8 cellular contexts compared by ENCODE assay signal in genomic region chr17:68383443-68384321, GRCh38.
DNase-seq lines count a peak whose midpoint lies in the region; ATAC-seq, FAIRE-seq and TF ChIP-seq lines count a peak whose summit lies in the region.

No MANE protein-coding gene starts in this region.

- no peaks in the 10 kb centered on the region for H3K9me2 ChIP-seq in Karpas-422 (replicated peaks; ENCODE audit: insufficient read depth, low read length)

- CTCF ChIA-PET in activated CD8-positive, alpha-beta T cell treated with anti-CD3 and anti-CD28 coated beads for 36 hours (lab: Charles Lee), result interaction anchor here (0.6 to 2.7 kb wide), 7 partner anchors 13 to 94 kb away, joined by 3 to 10 read pairs (median 4); no protein-coding TSS in a partner anchor

- H3K27ac ChIP-seq in HL-60 (replicated peaks) (peak overlapping the region; percentile 47), spleen (peak overlapping the region in 7 of 8 donors; percentile 30 to 88 (median 76)), Karpas-422 (ENCODE audit: low read length) (no peak overlapping the region)

- FAIRE-seq in D721Med (lab: Jason Lieb, UNC), result no peak

- H3K4me1 Mint-ChIP-seq in activated CD8-positive, alpha-beta T cell treated with anti-CD3 and anti-CD28 coated beads for 36 hours (ENCODE audit: low read depth), result peaks cover 24% of the 10 kb centered on the region

- no peak overlapping the region for H2AFZ ChIP-seq in Karpas-422 (ENCODE audit: low read length)

- H3K4me3 ChIP-seq in HL-60 (replicated peaks; ENCODE audit: insufficient read depth, low read length) (no peak overlapping the region), spleen (peak overlapping the region in 1 of 8 donors; percentile 41), Karpas-422 (ENCODE audit: low read length) (no peak overlapping the region)

- no peak overlapping the region for H3K9ac ChIP-seq in Karpas-422 (ENCODE audit: low read length)

- H4K20me1 ChIP-seq in Karpas-422 (ENCODE audit: insufficient read depth, low read depth, low read length), result no peaks in the 10 kb centered on the region

- H3K4me1 ChIP-seq in spleen (peaks cover 9 to 40% (median 21%) of the 10 kb centered on the region in 6 donors), Karpas-422 (ENCODE audit: low read length) (no peaks in the 10 kb centered on the region)

- peak; percentile 81 for ATAC-seq in activated CD8-positive, alpha-beta T cell treated with anti-CD3 and anti-CD28 coated beads for 36 hours
- ATAC-seq in HG02840 (IDR thresholded peaks at IDR 0.05; ENCODE audit: low FRiP score, unreplicated experiment), result no peak

- no peaks in the 10 kb centered on the region for H3K27me3 Mint-ChIP-seq in activated CD8-positive, alpha-beta T cell treated with anti-CD3 and anti-CD28 coated beads for 36 hours

- no peaks in the 10 kb centered on the region for H3K36me3 Mint-ChIP-seq in activated CD8-positive, alpha-beta T cell treated with anti-CD3 and anti-CD28 coated beads for 36 hours (ENCODE audit: low read depth)

- TF ChIP-seq CTCF in HL-60 (IDR thresholded peaks at IDR 0.05; ENCODE audit: insufficient read depth, low read length) (no peak), spleen (IDR thresholded peaks at IDR 0.05 in 8 of 11, conservative IDR thresholded peaks at IDR 0.05 in 3 of 11) (no peak), D721Med (IDR thresholded peaks at IDR 0.05; ENCODE audit: insufficient read depth, missing control alignments) (no peak)
- TF ChIP-seq CTCF in activated CD8-positive, alpha-beta T cell treated with anti-CD3 and anti-CD28 coated beads for 36 hours (IDR thresholded peaks at IDR 0.05), result no peak

- POLR2A ChIA-PET in activated CD8-positive, alpha-beta T cell treated with anti-CD3 and anti-CD28 coated beads for 36 hours (lab: Charles Lee), result interaction anchor here (0.8 to 1.2 kb wide), 3 partner anchors 26 to 92 kb away, joined by 3 to 5 read pairs (median 4); partner anchors contain the start of gene ARSG

- no peaks in the 10 kb centered on the region for H3K79me2 ChIP-seq in Karpas-422 (ENCODE audit: low read length)

- WGBS in spleen, 5 donors, result 38 to 58% (median 41%) methylated on average over 16 of the region's 16 CpGs

- H3K27ac Mint-ChIP-seq in activated CD8-positive, alpha-beta T cell treated with anti-CD3 and anti-CD28 coated beads for 36 hours, result no peak overlapping the region

- TF ChIP-seq POLR2A in spleen (IDR thresholded peaks at IDR 0.05), result no peak

- H3K4me2 ChIP-seq in Karpas-422 (ENCODE audit: low read depth, low read length, poor library complexity, severe bottlenecking), result no peak overlapping the region

- H3K36me3 ChIP-seq in spleen (no peaks in the 10 kb centered on the region), Karpas-422 (ENCODE audit: insufficient read depth, low read length) (no peaks in the 10 kb centered on the region)

- DNase-seq in HL-60 (ENCODE audit: low read depth in 1 of 2, low spot score in 1 of 2), result peak; percentile 45 to 47
- DNase-seq in activated CD8-positive, alpha-beta T cell treated with anti-CD3 and anti-CD28 coated beads for 36 hours, result peak; percentile 36
- peak; percentile 89 for DNase-seq in glomerular endothelial cell (ENCODE audit: extremely low read depth, low read depth, low spot score)
- DNase-seq in spleen, result no peak
- DNase-seq in Karpas-422, result no peak
- no peak for DNase-seq in NCI-H128 (lab: John Stamatoyannopoulos, UW; ENCODE audit: unreplicated experiment)
- no peak for DNase-seq in D721Med (ENCODE audit: insufficient read length, low spot score)

- H3K9me3 ChIP-seq in spleen, result no peaks in the 10 kb centered on the region
- H3K9me3 ChIP-seq in Karpas-422 (ENCODE audit: low read length), result no peaks in the 10 kb centered on the region

- H3K9me3 Mint-ChIP-seq in activated CD8-positive, alpha-beta T cell treated with anti-CD3 and anti-CD28 coated beads for 36 hours, result no peaks in the 10 kb centered on the region

- no peak overlapping the region for H3K4me3 Mint-ChIP-seq in activated CD8-positive, alpha-beta T cell treated with anti-CD3 and anti-CD28 coated beads for 36 hours

- intact Hi-C loops in activated CD8-positive, alpha-beta T cell treated with anti-CD3 and anti-CD28 coated beads for 36 hours (cut with micrococcal nuclease), result no loop called here
- intact Hi-C loops in spleen (cut with DNase I; ENCODE audit: low total_unique reads), result no loop called here

- H3K27me3 ChIP-seq in HL-60 (ENCODE audit: insufficient read depth, poor library complexity, severe bottlenecking) (no peaks in the 10 kb centered on the region), spleen (replicated peaks in 1 of 7) (no peaks in the 10 kb centered on the region), Karpas-422 (ENCODE audit: low read length) (no peaks in the 10 kb centered on the region)

Comparison
In these comparisons a context has a peak if more than half of its experiments do, and no peak if none do; other contexts are left out.
1. DNase-seq: peak in HL-60 (2 of 2), activated CD8-positive, alpha-beta T cell treated with anti-CD3 and anti-CD28 coated beads for 36 hours (single experiment) and glomerular endothelial cell (single experiment); none in spleen (single experiment), Karpas-422 (single experiment), NCI-H128 (single experiment) and D721Med (single experiment).